ENCODE assay signal across 1 cellular context in the genomic region with DNA sequence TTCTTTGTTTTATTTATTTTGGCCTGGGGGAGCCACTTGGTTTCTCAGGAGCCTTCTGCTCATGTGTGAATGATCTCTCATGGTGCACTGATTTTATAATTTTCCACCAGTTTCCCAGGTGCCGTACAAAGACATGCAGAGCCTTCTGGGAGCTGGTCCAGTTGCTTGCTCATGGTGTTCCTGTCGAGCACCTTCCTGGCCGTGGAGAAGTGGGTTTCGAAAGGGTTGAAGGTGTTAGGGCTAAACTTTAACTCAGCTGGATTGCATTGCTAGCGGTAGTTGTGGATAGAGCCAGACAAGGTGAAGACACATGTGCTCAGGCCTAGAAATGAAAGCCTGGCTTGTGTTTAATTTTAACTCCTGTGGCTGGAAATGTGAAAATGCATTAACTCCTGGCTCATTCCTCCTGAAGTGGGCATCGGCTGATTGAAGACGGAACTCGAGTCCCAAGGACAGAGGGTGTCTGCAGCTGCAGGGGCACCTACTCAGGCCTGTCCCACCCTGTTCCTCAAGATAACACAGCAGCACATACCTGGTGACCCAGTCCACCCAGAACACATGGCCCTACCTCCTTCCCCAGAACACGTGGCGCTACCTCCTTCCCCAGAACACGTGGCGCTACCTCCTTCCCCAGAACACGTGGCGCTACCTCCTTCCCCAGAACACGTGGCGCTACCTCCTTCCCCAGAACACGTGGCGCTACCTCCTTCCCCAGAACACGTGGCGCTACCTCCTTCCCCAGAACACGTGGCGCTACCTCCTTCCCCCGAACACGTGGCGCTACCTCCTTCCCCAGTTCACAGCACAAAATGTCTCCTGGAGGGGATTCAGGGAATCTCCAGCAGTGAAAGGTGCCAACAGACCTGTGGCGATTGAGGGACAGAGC.
TF ChIP-seq lines count a peak whose summit lies in the region.

No MANE protein-coding gene starts in this region.

TF ChIP-seq in WTC11, 78 proteins besides CTCF, POLR2A, EP300 and RAD21 (continued from another document):
- TF ChIP-seq, protein P1, sequence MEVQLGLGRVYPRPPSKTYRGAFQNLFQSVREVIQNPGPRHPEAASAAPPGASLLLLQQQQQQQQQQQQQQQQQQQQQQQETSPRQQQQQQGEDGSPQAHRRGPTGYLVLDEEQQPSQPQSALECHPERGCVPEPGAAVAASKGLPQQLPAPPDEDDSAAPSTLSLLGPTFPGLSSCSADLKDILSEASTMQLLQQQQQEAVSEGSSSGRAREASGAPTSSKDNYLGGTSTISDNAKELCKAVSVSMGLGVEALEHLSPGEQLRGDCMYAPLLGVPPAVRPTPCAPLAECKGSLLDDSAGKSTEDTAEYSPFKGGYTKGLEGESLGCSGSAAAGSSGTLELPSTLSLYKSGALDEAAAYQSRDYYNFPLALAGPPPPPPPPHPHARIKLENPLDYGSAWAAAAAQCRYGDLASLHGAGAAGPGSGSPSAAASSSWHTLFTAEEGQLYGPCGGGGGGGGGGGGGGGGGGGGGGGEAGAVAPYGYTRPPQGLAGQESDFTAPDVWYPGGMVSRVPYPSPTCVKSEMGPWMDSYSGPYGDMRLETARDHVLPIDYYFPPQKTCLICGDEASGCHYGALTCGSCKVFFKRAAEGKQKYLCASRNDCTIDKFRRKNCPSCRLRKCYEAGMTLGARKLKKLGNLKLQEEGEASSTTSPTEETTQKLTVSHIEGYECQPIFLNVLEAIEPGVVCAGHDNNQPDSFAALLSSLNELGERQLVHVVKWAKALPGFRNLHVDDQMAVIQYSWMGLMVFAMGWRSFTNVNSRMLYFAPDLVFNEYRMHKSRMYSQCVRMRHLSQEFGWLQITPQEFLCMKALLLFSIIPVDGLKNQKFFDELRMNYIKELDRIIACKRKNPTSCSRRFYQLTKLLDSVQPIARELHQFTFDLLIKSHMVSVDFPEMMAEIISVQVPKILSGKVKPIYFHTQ (CRISPR knock-in tag; IDR thresholded peaks at IDR 0.05): no peak
- TF ChIP-seq NFYB (CRISPR knock-in tag; conservative IDR thresholded peaks at IDR 0.05; ENCODE audit: low read depth): no peak
- no peak for TF ChIP-seq IRF2 (CRISPR knock-in tag; IDR thresholded peaks at IDR 0.05; ENCODE audit: borderline replicate concordance, low read depth)
- TF ChIP-seq ZNF671 (CRISPR knock-in tag; IDR thresholded peaks at IDR 0.05): no peak
- no peak for TF ChIP-seq TEAD1 (CRISPR knock-in tag; IDR thresholded peaks at IDR 0.05)
- TF ChIP-seq, protein P2, sequence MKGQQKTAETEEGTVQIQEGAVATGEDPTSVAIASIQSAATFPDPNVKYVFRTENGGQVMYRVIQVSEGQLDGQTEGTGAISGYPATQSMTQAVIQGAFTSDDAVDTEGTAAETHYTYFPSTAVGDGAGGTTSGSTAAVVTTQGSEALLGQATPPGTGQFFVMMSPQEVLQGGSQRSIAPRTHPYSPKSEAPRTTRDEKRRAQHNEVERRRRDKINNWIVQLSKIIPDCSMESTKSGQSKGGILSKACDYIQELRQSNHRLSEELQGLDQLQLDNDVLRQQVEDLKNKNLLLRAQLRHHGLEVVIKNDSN (CRISPR knock-in tag; IDR thresholded peaks at IDR 0.05): no peak
- TF ChIP-seq, protein P3, sequence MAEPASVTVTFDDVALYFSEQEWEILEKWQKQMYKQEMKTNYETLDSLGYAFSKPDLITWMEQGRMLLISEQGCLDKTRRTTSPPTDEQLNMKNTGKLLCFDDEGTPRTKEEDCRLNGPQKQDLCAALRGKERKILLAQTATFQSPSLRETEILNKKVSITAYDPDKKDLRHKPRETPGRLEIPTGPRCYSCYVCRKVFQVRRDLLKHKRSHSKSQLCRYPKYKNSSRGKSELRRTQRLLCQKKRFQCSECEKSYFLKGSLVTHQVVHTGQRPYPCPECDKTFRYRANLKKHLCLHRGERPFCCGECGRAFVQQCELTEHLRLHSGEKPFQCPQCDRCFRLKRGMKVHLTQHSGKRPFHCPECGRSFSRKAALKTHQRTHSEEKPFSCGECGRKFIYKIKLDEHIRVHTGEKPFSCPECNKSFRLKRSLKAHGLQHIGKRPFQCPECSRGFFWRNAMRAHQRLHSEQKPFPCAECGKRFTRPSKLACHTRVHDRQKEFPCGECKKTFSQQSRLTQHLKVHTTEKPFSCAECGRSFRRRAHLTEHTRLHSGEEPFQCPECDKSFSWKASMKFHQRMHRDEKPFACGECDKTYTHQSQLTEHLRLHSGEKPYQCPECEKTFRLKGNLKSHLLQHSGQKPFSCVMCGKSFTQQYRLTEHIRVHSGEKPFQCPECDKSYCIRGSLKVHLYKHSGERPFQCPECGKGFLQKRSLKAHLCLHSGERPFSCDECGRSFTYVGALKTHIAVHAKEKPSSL (CRISPR knock-in tag; conservative IDR thresholded peaks at IDR 0.05): no peak
- TF ChIP-seq RORB (CRISPR knock-in tag; IDR thresholded peaks at IDR 0.05): no peak
- no peak for TF ChIP-seq NFATC4 (CRISPR knock-in tag; IDR thresholded peaks at IDR 0.05)
- TF ChIP-seq, protein P4, sequence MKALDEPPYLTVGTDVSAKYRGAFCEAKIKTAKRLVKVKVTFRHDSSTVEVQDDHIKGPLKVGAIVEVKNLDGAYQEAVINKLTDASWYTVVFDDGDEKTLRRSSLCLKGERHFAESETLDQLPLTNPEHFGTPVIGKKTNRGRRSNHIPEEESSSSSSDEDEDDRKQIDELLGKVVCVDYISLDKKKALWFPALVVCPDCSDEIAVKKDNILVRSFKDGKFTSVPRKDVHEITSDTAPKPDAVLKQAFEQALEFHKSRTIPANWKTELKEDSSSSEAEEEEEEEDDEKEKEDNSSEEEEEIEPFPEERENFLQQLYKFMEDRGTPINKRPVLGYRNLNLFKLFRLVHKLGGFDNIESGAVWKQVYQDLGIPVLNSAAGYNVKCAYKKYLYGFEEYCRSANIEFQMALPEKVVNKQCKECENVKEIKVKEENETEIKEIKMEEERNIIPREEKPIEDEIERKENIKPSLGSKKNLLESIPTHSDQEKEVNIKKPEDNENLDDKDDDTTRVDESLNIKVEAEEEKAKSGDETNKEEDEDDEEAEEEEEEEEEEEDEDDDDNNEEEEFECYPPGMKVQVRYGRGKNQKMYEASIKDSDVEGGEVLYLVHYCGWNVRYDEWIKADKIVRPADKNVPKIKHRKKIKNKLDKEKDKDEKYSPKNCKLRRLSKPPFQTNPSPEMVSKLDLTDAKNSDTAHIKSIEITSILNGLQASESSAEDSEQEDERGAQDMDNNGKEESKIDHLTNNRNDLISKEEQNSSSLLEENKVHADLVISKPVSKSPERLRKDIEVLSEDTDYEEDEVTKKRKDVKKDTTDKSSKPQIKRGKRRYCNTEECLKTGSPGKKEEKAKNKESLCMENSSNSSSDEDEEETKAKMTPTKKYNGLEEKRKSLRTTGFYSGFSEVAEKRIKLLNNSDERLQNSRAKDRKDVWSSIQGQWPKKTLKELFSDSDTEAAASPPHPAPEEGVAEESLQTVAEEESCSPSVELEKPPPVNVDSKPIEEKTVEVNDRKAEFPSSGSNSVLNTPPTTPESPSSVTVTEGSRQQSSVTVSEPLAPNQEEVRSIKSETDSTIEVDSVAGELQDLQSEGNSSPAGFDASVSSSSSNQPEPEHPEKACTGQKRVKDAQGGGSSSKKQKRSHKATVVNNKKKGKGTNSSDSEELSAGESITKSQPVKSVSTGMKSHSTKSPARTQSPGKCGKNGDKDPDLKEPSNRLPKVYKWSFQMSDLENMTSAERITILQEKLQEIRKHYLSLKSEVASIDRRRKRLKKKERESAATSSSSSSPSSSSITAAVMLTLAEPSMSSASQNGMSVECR (CRISPR knock-in tag; IDR thresholded peaks at IDR 0.05; ENCODE audit: borderline replicate concordance): no peak
- TF ChIP-seq, protein P5, sequence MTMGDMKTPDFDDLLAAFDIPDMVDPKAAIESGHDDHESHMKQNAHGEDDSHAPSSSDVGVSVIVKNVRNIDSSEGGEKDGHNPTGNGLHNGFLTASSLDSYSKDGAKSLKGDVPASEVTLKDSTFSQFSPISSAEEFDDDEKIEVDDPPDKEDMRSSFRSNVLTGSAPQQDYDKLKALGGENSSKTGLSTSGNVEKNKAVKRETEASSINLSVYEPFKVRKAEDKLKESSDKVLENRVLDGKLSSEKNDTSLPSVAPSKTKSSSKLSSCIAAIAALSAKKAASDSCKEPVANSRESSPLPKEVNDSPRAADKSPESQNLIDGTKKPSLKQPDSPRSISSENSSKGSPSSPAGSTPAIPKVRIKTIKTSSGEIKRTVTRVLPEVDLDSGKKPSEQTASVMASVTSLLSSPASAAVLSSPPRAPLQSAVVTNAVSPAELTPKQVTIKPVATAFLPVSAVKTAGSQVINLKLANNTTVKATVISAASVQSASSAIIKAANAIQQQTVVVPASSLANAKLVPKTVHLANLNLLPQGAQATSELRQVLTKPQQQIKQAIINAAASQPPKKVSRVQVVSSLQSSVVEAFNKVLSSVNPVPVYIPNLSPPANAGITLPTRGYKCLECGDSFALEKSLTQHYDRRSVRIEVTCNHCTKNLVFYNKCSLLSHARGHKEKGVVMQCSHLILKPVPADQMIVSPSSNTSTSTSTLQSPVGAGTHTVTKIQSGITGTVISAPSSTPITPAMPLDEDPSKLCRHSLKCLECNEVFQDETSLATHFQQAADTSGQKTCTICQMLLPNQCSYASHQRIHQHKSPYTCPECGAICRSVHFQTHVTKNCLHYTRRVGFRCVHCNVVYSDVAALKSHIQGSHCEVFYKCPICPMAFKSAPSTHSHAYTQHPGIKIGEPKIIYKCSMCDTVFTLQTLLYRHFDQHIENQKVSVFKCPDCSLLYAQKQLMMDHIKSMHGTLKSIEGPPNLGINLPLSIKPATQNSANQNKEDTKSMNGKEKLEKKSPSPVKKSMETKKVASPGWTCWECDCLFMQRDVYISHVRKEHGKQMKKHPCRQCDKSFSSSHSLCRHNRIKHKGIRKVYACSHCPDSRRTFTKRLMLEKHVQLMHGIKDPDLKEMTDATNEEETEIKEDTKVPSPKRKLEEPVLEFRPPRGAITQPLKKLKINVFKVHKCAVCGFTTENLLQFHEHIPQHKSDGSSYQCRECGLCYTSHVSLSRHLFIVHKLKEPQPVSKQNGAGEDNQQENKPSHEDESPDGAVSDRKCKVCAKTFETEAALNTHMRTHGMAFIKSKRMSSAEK (CRISPR knock-in tag; IDR thresholded peaks at IDR 0.05; ENCODE audit: borderline replicate concordance): no peak
- no peak for TF ChIP-seq ETV6 (CRISPR knock-in tag; IDR thresholded peaks at IDR 0.05)
- TF ChIP-seq, protein P6, sequence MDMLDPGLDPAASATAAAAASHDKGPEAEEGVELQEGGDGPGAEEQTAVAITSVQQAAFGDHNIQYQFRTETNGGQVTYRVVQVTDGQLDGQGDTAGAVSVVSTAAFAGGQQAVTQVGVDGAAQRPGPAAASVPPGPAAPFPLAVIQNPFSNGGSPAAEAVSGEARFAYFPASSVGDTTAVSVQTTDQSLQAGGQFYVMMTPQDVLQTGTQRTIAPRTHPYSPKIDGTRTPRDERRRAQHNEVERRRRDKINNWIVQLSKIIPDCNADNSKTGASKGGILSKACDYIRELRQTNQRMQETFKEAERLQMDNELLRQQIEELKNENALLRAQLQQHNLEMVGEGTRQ (CRISPR knock-in tag; IDR thresholded peaks at IDR 0.05): no peak
